ENCODE assay signal across 12 cellular contexts in the genomic region with DNA sequence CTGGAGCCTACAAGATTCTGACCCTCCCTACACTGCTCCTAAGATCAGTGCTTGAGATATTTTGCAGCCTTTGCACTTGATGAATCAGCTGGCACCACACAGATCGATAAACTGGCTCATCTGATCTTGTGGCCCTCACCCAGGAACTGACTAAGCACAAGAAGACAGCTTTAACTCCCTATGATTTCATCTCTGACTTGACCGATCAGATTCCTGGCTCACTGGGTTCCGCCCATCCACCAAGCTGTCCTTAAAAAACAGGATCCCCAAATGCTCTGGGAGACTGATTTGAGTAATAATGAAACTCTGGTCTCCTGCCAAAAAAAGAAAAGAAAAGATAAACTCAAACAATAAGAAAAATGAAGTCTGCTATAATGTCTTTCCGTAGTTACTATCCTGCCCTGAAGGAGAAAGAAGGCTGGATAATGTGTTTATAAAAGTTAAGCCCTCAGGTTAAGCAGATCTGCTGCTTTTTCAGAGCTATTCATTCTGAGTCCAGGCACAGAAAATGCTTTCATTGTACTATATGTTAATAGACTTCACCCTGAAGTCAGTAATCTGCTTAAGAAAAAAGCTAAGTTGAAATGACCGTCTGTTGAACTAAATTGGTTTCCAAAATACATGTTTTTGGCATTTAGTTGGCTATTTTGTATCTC.
A peak's percentile ranks its signal among the peaks of the same experiment; 100 is the strongest.
DNase-seq lines count a peak whose midpoint lies in the region; ATAC-seq, FAIRE-seq and TF ChIP-seq lines count a peak whose summit lies in the region.
"Had no signal": no experiment of that assay in that cellular context is flagged by ENCODE, and none has a peak within 500 bp of the region (broad histone marks: within the 10 kb centered on the region; RNA-seq: fewer than 3 reads in every experiment).

No MANE protein-coding gene starts in this region.

- no peak for TF ChIP-seq CTCF in astrocyte (IDR thresholded peaks at IDR 0.05; ENCODE audit: insufficient read depth, low read depth, low read length)
- no peak for TF ChIP-seq CTCF in foreskin keratinocyte (conservative IDR thresholded peaks at IDR 0.05)

- intact Hi-C loops in naive thymus-derived CD4-positive, alpha-beta T cell (cut with micrococcal nuclease) = no loop called here

- DNase-seq in HPDE6-E6E7 (ENCODE audit: extremely low spot score) (peak; percentile 14), astrocyte (ENCODE audit: low read depth) (peak; percentile 73), foreskin keratinocyte (peak; percentile 66 to 90), NCI-H1105 treated with DMSO at 0.1 percent for 48 hours (lab: John Stamatoyannopoulos, UW) (no peak), NOMO-1 (lab: John Stamatoyannopoulos, UW; ENCODE audit: unreplicated experiment in 2 of 2) (no peak)
- no peak for DNase-seq in activated CD8-positive, alpha-beta memory T cell treated with anti-CD3 and anti-CD28 coated beads, Interleukin-2, amount 10 ng/mL, durations not matched to agents 7 days and 5 days
- DNase-seq in naive thymus-derived CD4-positive, alpha-beta T cell = no peak
- DNase-seq: activated gamma-delta T cell, NCI-H748 treated with DMSO at 0.1 percent for 48 hours, ovary, tibial artery had no signal

- peak overlapping the region; percentile 17; the same call in 1 of the 2 replicates for H3K4me3 ChIP-seq in ACC112 (ENCODE audit: low read depth, low read length)
- no peak overlapping the region for H3K4me3 ChIP-seq in astrocyte (ENCODE audit: insufficient read depth, low read depth, low read length)
- no peak overlapping the region for H3K4me3 ChIP-seq in naive thymus-derived CD4-positive, alpha-beta T cell (ENCODE audit: low read length)
- H3K4me3 ChIP-seq: ovary, tibial artery had no signal

- H3K4me1 Mint-ChIP-seq in astrocyte (ENCODE audit: low read depth, unreplicated experiment) = no peaks in the 10 kb centered on the region
- H3K4me1 Mint-ChIP-seq in activated CD8-positive, alpha-beta memory T cell treated with anti-CD3 and anti-CD28 coated beads, Interleukin-2, amount 10 ng/mL, durations not matched to agents 7 days and 5 days = no peaks in the 10 kb centered on the region
- H3K4me1 Mint-ChIP-seq in naive thymus-derived CD4-positive, alpha-beta T cell = no peaks in the 10 kb centered on the region

- no peak overlapping the region for H3K9ac ChIP-seq in astrocyte (ENCODE audit: low read length)

- peak; percentile 80 for ATAC-seq in foreskin keratinocyte
- ATAC-seq in activated CD8-positive, alpha-beta memory T cell treated with anti-CD3 and anti-CD28 coated beads, Interleukin-2, amount 10 ng/mL, durations not matched to agents 7 days and 5 days = no peak
- no peak for ATAC-seq in naive thymus-derived CD4-positive, alpha-beta T cell

- H3K9me3 Mint-ChIP-seq in astrocyte (ENCODE audit: unreplicated experiment) = peaks cover 28% of the 10 kb centered on the region
- H3K9me3 Mint-ChIP-seq in activated CD8-positive, alpha-beta memory T cell treated with anti-CD3 and anti-CD28 coated beads, Interleukin-2, amount 10 ng/mL, durations not matched to agents 7 days and 5 days (ENCODE audit: low read depth) = peaks cover 8% of the 10 kb centered on the region
- H3K9me3 Mint-ChIP-seq in naive thymus-derived CD4-positive, alpha-beta T cell = peaks cover 2 to 17% (median 7%) of the 10 kb centered on the region in 11 donors

- H3K27me3 ChIP-seq in ACC112 (ENCODE audit: insufficient read depth, low read length) = no peaks in the 10 kb centered on the region
- H3K27me3 ChIP-seq in astrocyte (ENCODE audit: insufficient read depth, low read length) = no peaks in the 10 kb centered on the region
- H3K27me3 ChIP-seq in foreskin keratinocyte = no peaks in the 10 kb centered on the region
- no peaks in the 10 kb centered on the region for H3K27me3 ChIP-seq in naive thymus-derived CD4-positive, alpha-beta T cell (ENCODE audit: control insufficient read depth in 2 of 2, insufficient read depth in 2 of 2, low read length in 2 of 2)
- H3K27me3 ChIP-seq: ovary, tibial artery had no signal

- H3K27ac ChIP-seq in ACC112 (ENCODE audit: low read depth, low read length) (peak overlapping the region; percentile 57), astrocyte (ENCODE audit: low read depth, low read length) (no peak overlapping the region), foreskin keratinocyte (peak overlapping the region; percentile 51)
- no peak overlapping the region for H3K27ac ChIP-seq in naive thymus-derived CD4-positive, alpha-beta T cell (ENCODE audit: low read depth, low read length)
- H3K27ac ChIP-seq: ovary, tibial artery had no signal

- H3K4me3 Mint-ChIP-seq in astrocyte (ENCODE audit: unreplicated experiment) = no peak overlapping the region
- H3K4me3 Mint-ChIP-seq in activated CD8-positive, alpha-beta memory T cell treated with anti-CD3 and anti-CD28 coated beads, Interleukin-2, amount 10 ng/mL, durations not matched to agents 7 days and 5 days = no peak overlapping the region
- no peak overlapping the region for H3K4me3 Mint-ChIP-seq in naive thymus-derived CD4-positive, alpha-beta T cell

- H2AFZ ChIP-seq in ACC112 (ENCODE audit: low read length, unreplicated experiment) = peak overlapping the region; percentile 88
- H2AFZ ChIP-seq in astrocyte (ENCODE audit: low read depth, low read length) = no peak overlapping the region

- H3K79me2 ChIP-seq in ACC112 (ENCODE audit: control insufficient read depth, insufficient read depth, low read length, unreplicated experiment) = no peaks in the 10 kb centered on the region
- H3K79me2 ChIP-seq in astrocyte (ENCODE audit: insufficient read depth, low read length) = no peaks in the 10 kb centered on the region

- FAIRE-seq in astrocyte (lab: Jason Lieb, UNC) = no peak

- CTCF ChIA-PET in activated CD8-positive, alpha-beta memory T cell treated with anti-CD3 and anti-CD28 coated beads, Interleukin-2, amount 10 ng/mL, durations not matched to agents 7 days and 5 days (lab: Charles Lee) = no interaction called here
- CTCF ChIA-PET in naive thymus-derived CD4-positive, alpha-beta T cell (lab: Charles Lee) = no interaction called here

- H3K27me3 Mint-ChIP-seq in astrocyte (ENCODE audit: low read depth, unreplicated experiment) = no peaks in the 10 kb centered on the region
- H3K27me3 Mint-ChIP-seq in activated CD8-positive, alpha-beta memory T cell treated with anti-CD3 and anti-CD28 coated beads, Interleukin-2, amount 10 ng/mL, durations not matched to agents 7 days and 5 days = no peaks in the 10 kb centered on the region
- no peaks in the 10 kb centered on the region for H3K27me3 Mint-ChIP-seq in naive thymus-derived CD4-positive, alpha-beta T cell

- H3K9me3 ChIP-seq in astrocyte (ENCODE audit: insufficient read depth, low read depth, low read length) = peaks cover 8% of the 10 kb centered on the region
- no peaks in the 10 kb centered on the region for H3K9me3 ChIP-seq in naive thymus-derived CD4-positive, alpha-beta T cell (ENCODE audit: control insufficient read depth in 2 of 3, low read length in 3 of 3)
- H3K9me3 ChIP-seq: ovary, tibial artery had no signal

- no peaks in the 10 kb centered on the region for H4K20me1 ChIP-seq in astrocyte (ENCODE audit: insufficient read depth, low read length)

- peaks cover 7% of the 10 kb centered on the region for H3K4me1 ChIP-seq in ACC112 (ENCODE audit: control insufficient read depth, insufficient read depth, low read length, unreplicated experiment)
- peaks cover 5% of the 10 kb centered on the region for H3K4me1 ChIP-seq in astrocyte (ENCODE audit: insufficient read depth, low read length)
- H3K4me1 ChIP-seq in foreskin keratinocyte = peaks cover 4% of the 10 kb centered on the region
- H3K4me1 ChIP-seq in naive thymus-derived CD4-positive, alpha-beta T cell (ENCODE audit: control insufficient read depth in 2 of 2, insufficient read depth in 2 of 2, low read length in 2 of 2) = no peaks in the 10 kb centered on the region
- H3K4me1 ChIP-seq: tibial artery had no signal

- peak overlapping the region; percentile 9 for H3K4me2 ChIP-seq in astrocyte (ENCODE audit: low read length)

- H3K27ac Mint-ChIP-seq in astrocyte (ENCODE audit: unreplicated experiment) = no peak overlapping the region
- H3K27ac Mint-ChIP-seq in activated CD8-positive, alpha-beta memory T cell treated with anti-CD3 and anti-CD28 coated beads, Interleukin-2, amount 10 ng/mL, durations not matched to agents 7 days and 5 days = no peak overlapping the region
- no peak overlapping the region for H3K27ac Mint-ChIP-seq in naive thymus-derived CD4-positive, alpha-beta T cell

- peaks cover 5% of the 10 kb centered on the region; the same call in 1 of the 2 replicates for H3K36me3 ChIP-seq in ACC112 (ENCODE audit: insufficient read depth, low read length)
- H3K36me3 ChIP-seq in astrocyte (ENCODE audit: insufficient read depth, low read length) = no peaks in the 10 kb centered on the region
- H3K36me3 ChIP-seq in naive thymus-derived CD4-positive, alpha-beta T cell (ENCODE audit: control insufficient read depth in 2 of 3, insufficient read depth in 3 of 3, low read length in 3 of 3) = no peaks in the 10 kb centered on the region
- H3K36me3 ChIP-seq: ovary, tibial artery had no signal

- POLR2A ChIA-PET in naive thymus-derived CD4-positive, alpha-beta T cell (lab: Charles Lee) = no interaction called here

- H3K36me3 Mint-ChIP-seq in astrocyte (ENCODE audit: low read depth, unreplicated experiment) = peaks cover 3% of the 10 kb centered on the region
- H3K36me3 Mint-ChIP-seq in activated CD8-positive, alpha-beta memory T cell treated with anti-CD3 and anti-CD28 coated beads, Interleukin-2, amount 10 ng/mL, durations not matched to agents 7 days and 5 days = no peaks in the 10 kb centered on the region
- peaks cover 0 to 4% (median 0%) of the 10 kb centered on the region in 5 donors for H3K36me3 Mint-ChIP-seq in naive thymus-derived CD4-positive, alpha-beta T cell

Comparison
In these comparisons a context has a peak if more than half of its experiments do, and no peak if none do; other contexts are left out.
1. H3K27ac ChIP-seq: peak in ACC112 (single experiment) and foreskin keratinocyte (single experiment); none in astrocyte (single experiment) and naive thymus-derived CD4-positive, alpha-beta T cell (single experiment).
2. DNase-seq: peak in HPDE6-E6E7 (single experiment), astrocyte (single experiment) and foreskin keratinocyte (2 of 2); none in NCI-H1105 treated with DMSO at 0.1 percent for 48 hours (single experiment), activated CD8-positive, alpha-beta memory T cell treated with anti-CD3 and anti-CD28 coated beads, Interleukin-2, amount 10 ng/mL, durations not matched to agents 7 days and 5 days (single experiment), NOMO-1 (0 of 2) and naive thymus-derived CD4-positive, alpha-beta T cell (0 of 9).